ENCODE assay signal across 18 cellular contexts in genomic region chr11:75782540-75783263, GRCh38. TPM values are rescaled to one million over a fixed set of nuclear protein-coding genes. Genes with fewer than 3 reads are reported as not detected.
DNase-seq lines count a peak whose midpoint lies in the region; ATAC-seq and TF ChIP-seq lines count a peak whose summit lies in the region.
"Had no signal": no experiment of that assay in that cellular context is flagged by ENCODE, and none has a peak within 500 bp of the region (broad histone marks: within the 10 kb centered on the region; RNA-seq: fewer than 3 reads in every experiment).

No MANE protein-coding gene starts in this region.

- intact Hi-C loops in PC-3 (cut with micrococcal nuclease): no loop called here

- H3K27me3 Mint-ChIP-seq in activated naive CD4-positive, alpha-beta T cell treated with anti-CD3 and anti-CD28 coated beads, Interleukin-2, amount 10 ng/mL, durations not matched to agents 7 days and 5 days: no peaks in the 10 kb centered on the region
- H3K27me3 Mint-ChIP-seq: B cell; CD4-positive, alpha-beta memory T cell had no signal

- H3K4me3 Mint-ChIP-seq in activated naive CD4-positive, alpha-beta T cell treated with anti-CD3 and anti-CD28 coated beads, Interleukin-2, amount 10 ng/mL, durations not matched to agents 7 days and 5 days: no peak overlapping the region
- H3K4me3 Mint-ChIP-seq: B cell; CD4-positive, alpha-beta memory T cell; GM23338 had no signal

- peak overlapping the region; percentile 32 for H3K9ac ChIP-seq in PC-3 (ENCODE audit: low read length)

- H3K79me2 ChIP-seq in PC-3 (ENCODE audit: low read length): no peaks in the 10 kb centered on the region
- H3K79me2 ChIP-seq in osteoblast (ENCODE audit: insufficient read depth, low read length): no peaks in the 10 kb centered on the region

- no peak for TF ChIP-seq CTCF in PC-3 (conservative IDR thresholded peaks at IDR 0.05; ENCODE audit: low read depth, low read length)
- no peak for TF ChIP-seq CTCF in osteoblast (IDR thresholded peaks at IDR 0.05; ENCODE audit: extremely low read depth, low read depth, low read length)
- no peak for TF ChIP-seq CTCF in tibial nerve (IDR thresholded peaks at IDR 0.05)

- TF ChIP-seq EP300 in tibial nerve (IDR thresholded peaks at IDR 0.05): no peak

- no peak for TF ChIP-seq POLR2A in tibial nerve (IDR thresholded peaks at IDR 0.05)

- H3K4me2 ChIP-seq in PC-3 (ENCODE audit: low read length) (peak overlapping the region; percentile 44), osteoblast (ENCODE audit: insufficient read depth, low read length) (no peak overlapping the region)
- H3K4me2 ChIP-seq: GM23338 had no signal

- no peaks in the 10 kb centered on the region for H3K9me3 ChIP-seq in PC-3 (ENCODE audit: low read length)
- no peaks in the 10 kb centered on the region for H3K9me3 ChIP-seq in osteoblast (ENCODE audit: low read depth, low read length)
- no peaks in the 10 kb centered on the region for H3K9me3 ChIP-seq in tibial nerve

- H3F3A ChIP-seq in PC-3 (ENCODE audit: low read length, unreplicated experiment): no peaks in the 10 kb centered on the region

- H3K27me3 ChIP-seq in PC-3 (ENCODE audit: low read length) (no peaks in the 10 kb centered on the region), osteoblast (ENCODE audit: insufficient read depth, low read length) (no peaks in the 10 kb centered on the region), tibial nerve (no peaks in the 10 kb centered on the region)

- no TSS peak for BruUV-seq in PC-3 (replicated peaks; lab: Mats Ljungman, UMichigan)

- H3K36me3 Mint-ChIP-seq in activated naive CD4-positive, alpha-beta T cell treated with anti-CD3 and anti-CD28 coated beads, Interleukin-2, amount 10 ng/mL, durations not matched to agents 7 days and 5 days: no peaks in the 10 kb centered on the region
- H3K36me3 Mint-ChIP-seq: CD4-positive, alpha-beta memory T cell had no signal

- 90% methylated on average over 4 of the region's 4 CpGs for WGBS in tibial nerve, 2 donors

- H3K27ac ChIP-seq in PC-3 (ENCODE audit: low read length) (peak overlapping the region; percentile 75), epithelial cell of prostate (peak overlapping the region; percentile 50), osteoblast (ENCODE audit: low read depth, low read length) (no peak overlapping the region), tibial nerve (no peak overlapping the region)
- H3K27ac ChIP-seq: 22Rv1 had no signal

- no peaks in the 10 kb centered on the region for H3K9me3 Mint-ChIP-seq in activated naive CD4-positive, alpha-beta T cell treated with anti-CD3 and anti-CD28 coated beads, Interleukin-2, amount 10 ng/mL, durations not matched to agents 7 days and 5 days
- H3K9me3 Mint-ChIP-seq: CD4-positive, alpha-beta memory T cell; GM23338 had no signal

- peaks cover 17% of the 10 kb centered on the region for H3K4me1 Mint-ChIP-seq in activated naive CD4-positive, alpha-beta T cell treated with anti-CD3 and anti-CD28 coated beads, Interleukin-2, amount 10 ng/mL, durations not matched to agents 7 days and 5 days
- H3K4me1 Mint-ChIP-seq: GM23338 had no signal

- H4K20me1 ChIP-seq in PC-3 (ENCODE audit: low read length) (no peaks in the 10 kb centered on the region), osteoblast (ENCODE audit: insufficient read depth, low read length) (no peaks in the 10 kb centered on the region)

- H3K9me2 ChIP-seq in PC-3 (replicated peaks; ENCODE audit: low read length): no peaks in the 10 kb centered on the region

- DNase-seq in activated naive CD4-positive, alpha-beta T cell treated with anti-CD3 and anti-CD28 coated beads, Interleukin-2, amount 10 ng/mL, durations not matched to agents 7 days and 5 days: no peak
- DNase-seq in activated naive CD4-positive, alpha-beta T cell (lab: John Stamatoyannopoulos, UW): no peak
- DNase-seq in PC-3 (peak; percentile 87), epithelial cell of prostate (ENCODE audit: low read depth, low spot score) (no peak), osteoblast (ENCODE audit: insufficient read length, low spot score, missing footprints) (peak; percentile 63), tibial nerve (ENCODE audit: low spot score in 2 of 2) (no peak), DMS53 treated with DMSO at 0.1 percent for 48 hours (lab: John Stamatoyannopoulos, UW; ENCODE audit: unreplicated experiment) (no peak)
- DNase-seq in activated T-cell treated with anti-CD3 and anti-CD28 coated beads, Interleukin-2, amount 50 U/mL, for 1 hour: no peak
- DNase-seq: CD4-positive, alpha-beta memory T cell; DMS79 treated with DMSO at 0.1 percent for 48 hours; GF-D8; NCI-H1436 treated with DMSO at 0.1 percent for 48 hours; NCI-H2029 treated with DMSO at 0.1 percent for 48 hours; NCI-H748 treated with DMSO at 0.1 percent for 48 hours; SHP77 treated with DMSO at 0.1 percent for 48 hours had no signal

- peaks cover 10% of the 10 kb centered on the region; the same call in 1 of the 2 replicates for H3K36me3 ChIP-seq in PC-3 (ENCODE audit: low read depth, low read length)
- no peaks in the 10 kb centered on the region for H3K36me3 ChIP-seq in osteoblast (ENCODE audit: insufficient read depth, low read length)
- no peaks in the 10 kb centered on the region for H3K36me3 ChIP-seq in tibial nerve

- H3K4me1 ChIP-seq in PC-3 (ENCODE audit: insufficient read depth, low read length): peaks cover 18% of the 10 kb centered on the region
- H3K4me1 ChIP-seq in osteoblast (ENCODE audit: insufficient read depth, low read length): peaks cover 3% of the 10 kb centered on the region
- H3K4me1 ChIP-seq in tibial nerve: no peaks in the 10 kb centered on the region

- CTCF ChIA-PET in activated naive CD4-positive, alpha-beta T cell treated with anti-CD3 and anti-CD28 coated beads, Interleukin-2, amount 10 ng/mL, durations not matched to agents 7 days and 5 days (lab: Charles Lee): no interaction called here
- CTCF ChIA-PET in PC-3 (lab: Charles Lee): no interaction called here

- ATAC-seq in PC-3: peak; percentile 95
- ATAC-seq: GM23338 had no signal

- H2AFZ ChIP-seq in PC-3 (ENCODE audit: low read length) (0 out of 2 replicates have a peak overlapping the region, but pooled peaks have one; percentile 16), osteoblast (ENCODE audit: low read length) (peak overlapping the region; percentile 85)
- H2AFZ ChIP-seq: GM23338 had no signal

- peak overlapping the region; percentile 42 for H3K27ac Mint-ChIP-seq in activated naive CD4-positive, alpha-beta T cell treated with anti-CD3 and anti-CD28 coated beads, Interleukin-2, amount 10 ng/mL, durations not matched to agents 7 days and 5 days
- H3K27ac Mint-ChIP-seq: B cell, GM23338 had no signal

- H3K4me3 ChIP-seq in PC-3 (ENCODE audit: low read length) (no peak overlapping the region), osteoblast (ENCODE audit: insufficient read depth, low read length) (no peak overlapping the region), tibial nerve (no peak overlapping the region)
- H3K4me3 ChIP-seq: GM23338 had no signal

- POLR2A ChIA-PET in PC-3 (lab: Charles Lee; ENCODE audit: unreplicated experiment): no interaction called here

RNA-seq across cellular contexts. Expression of gene DGAT2, which starts 14.1 kb away (rescaled TPM):
- 14.3 and 18.5 TPM in 2 replicates for total RNA-seq in PC-3 (2014; rRNA removed)
- total RNA-seq in osteoblast: 2.9 and 3.6 TPM in 2 replicates
- 100 to 1,000 TPM in 1 of 4 donors, 10 to 100 TPM in 3; 22.9 to 194 (median 52.8) TPM for total RNA-seq in tibial nerve

RNA-seq across cellular contexts. Expression of gene UVRAG, which starts 32.3 kb away (rescaled TPM):
- 13.0 and 14.9 TPM in 2 replicates for total RNA-seq in PC-3 (2014; rRNA removed)
- 28.2 and 30.4 TPM in 2 replicates for total RNA-seq in osteoblast
- total RNA-seq in tibial nerve: 10 to 100 TPM; 27.3 to 38.7 (median 33.6) TPM

Comparison
In these comparisons a context has a peak if more than half of its experiments do, and no peak if none do; other contexts are left out.
1. DNase-seq: peak in PC-3 (single experiment) and osteoblast (single experiment); none in activated naive CD4-positive, alpha-beta T cell treated with anti-CD3 and anti-CD28 coated beads, Interleukin-2, amount 10 ng/mL, durations not matched to agents 7 days and 5 days (single experiment), activated naive CD4-positive, alpha-beta T cell (0 of 4), epithelial cell of prostate (single experiment), tibial nerve (0 of 2), activated T-cell treated with anti-CD3 and anti-CD28 coated beads, Interleukin-2, amount 50 U/mL, for 1 hour (single experiment) and DMS53 treated with DMSO at 0.1 percent for 48 hours (single experiment).
2. H3K27ac ChIP-seq: peak in PC-3 (single experiment) and epithelial cell of prostate (single experiment); none in osteoblast (single experiment) and tibial nerve (0 of 4).